ENCODE assay signal across 23 cellular contexts in the genomic region with DNA sequence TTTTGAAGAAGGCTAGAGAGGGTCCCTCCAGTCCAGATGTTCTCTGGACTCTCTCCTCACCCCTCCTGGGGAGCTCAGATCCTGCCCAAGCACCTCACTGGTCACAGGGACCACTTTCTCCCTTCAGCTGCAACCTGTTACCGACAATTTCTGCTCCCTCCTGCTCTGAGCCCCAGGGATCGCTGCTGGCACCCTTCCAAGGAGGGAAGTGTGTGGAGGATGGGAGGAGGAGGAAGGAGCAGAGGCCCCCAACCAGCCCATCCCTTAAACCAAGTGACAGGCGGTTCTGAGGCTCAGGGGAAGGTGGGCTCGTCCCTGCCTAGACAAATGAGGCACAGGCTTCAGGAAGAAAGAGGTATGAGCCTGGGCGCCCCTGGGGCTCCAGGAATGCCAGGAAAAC. TPM values are rescaled to one million over a fixed set of nuclear protein-coding genes. Genes with fewer than 3 reads are reported as not detected.
DNase-seq lines count a peak whose midpoint lies in the region; ATAC-seq, FAIRE-seq and TF ChIP-seq lines count a peak whose summit lies in the region.
"Had no signal": no experiment of that assay in that cellular context is flagged by ENCODE, and none has a peak within 500 bp of the region (broad histone marks: within the 10 kb centered on the region; RNA-seq: fewer than 3 reads in every experiment).

No MANE protein-coding gene starts in this region.

- dilution Hi-C loops in keratinocyte (cut with MboI; ENCODE audit: extremely low pct_ligation_motif_present, low sequenced_read_pairs) = no loop called here

- H3K27me3 ChIP-seq in PC-3 (ENCODE audit: low read length) (no peaks in the 10 kb centered on the region), keratinocyte (ENCODE audit: control insufficient read depth, extremely low read depth, insufficient read depth, low read length) (no peaks in the 10 kb centered on the region), upper lobe of left lung (no peaks in the 10 kb centered on the region)
- H3K27me3 ChIP-seq: brain microvascular endothelial cell, spleen, stomach had no signal

- WGBS in upper lobe of left lung, 2 donors = 47 to 60% methylated on average over 2 to 5 of the region's 5 CpGs

- CTCF ChIA-PET in PC-3 (lab: Charles Lee) = no interaction called here

- peaks cover 6% of the 10 kb centered on the region for H3K36me3 ChIP-seq in PC-3 (ENCODE audit: low read depth, low read length)
- peaks cover 4 to 30% of the 10 kb centered on the region in 2 experiments for H3K36me3 ChIP-seq in keratinocyte (ENCODE audit: control insufficient read depth in 2 of 2, extremely low read depth in 1 of 2, insufficient read depth in 2 of 2, low read length in 2 of 2)
- no peaks in the 10 kb centered on the region for H3K36me3 ChIP-seq in upper lobe of left lung
- H3K36me3 ChIP-seq: brain microvascular endothelial cell, left ventricle myocardium inferior, spleen, stomach had no signal

- peak; percentile 69 for DNase-seq in NCI-H82 (lab: John Stamatoyannopoulos, UW)
- no peak for DNase-seq in NCI-H82 treated with DMSO at 0.1 percent for 48 hours (lab: John Stamatoyannopoulos, UW; ENCODE audit: unreplicated experiment)
- DNase-seq in PC-3 = no peak
- DNase-seq in keratinocyte (ENCODE audit: low read depth, low spot score) = no peak
- no peak for DNase-seq in upper lobe of left lung
- no peak for DNase-seq in NK-92 (lab: John Stamatoyannopoulos, UW; ENCODE audit: unreplicated experiment)
- DNase-seq: activated CD4-positive, alpha-beta T cell treated with anti-CD3 and anti-CD28 coated beads, Interleukin-2, amount 10 ng/mL, durations not matched to agents 7 days and 5 days; brain microvascular endothelial cell; cortex of kidney; GDM1; KBM-7; left ventricle myocardium inferior; NCI-H187 treated with DMSO at 0.1 percent for 48 hours; NCI-H446; spleen; stimulated activated CD4-positive, alpha-beta T cell treated with anti-CD3 and anti-CD28 coated beads, Interleukin-4, amount 100 ng/mL, for 4 hours; stomach; T-cell had no signal

- H3K27ac ChIP-seq in PC-3 (ENCODE audit: low read length) = peak overlapping the region; percentile 90
- peak overlapping the region; percentile 90 for H3K27ac ChIP-seq in keratinocyte (ENCODE audit: control insufficient read depth, insufficient read depth, low read length)
- peak overlapping the region in 3 of 4 donors; percentile 23 to 41 (median 26) for H3K27ac ChIP-seq in upper lobe of left lung
- H3K27ac ChIP-seq: brain microvascular endothelial cell, left ventricle myocardium inferior, spleen had no signal

- peaks cover 90% of the 10 kb centered on the region for H3K4me1 ChIP-seq in PC-3 (ENCODE audit: insufficient read depth, low read length)
- H3K4me1 ChIP-seq in keratinocyte (ENCODE audit: control insufficient read depth, extremely low read depth, insufficient read depth, low read length) = peaks cover 97% of the 10 kb centered on the region
- H3K4me1 ChIP-seq in upper lobe of left lung = peaks cover 16 to 51% (median 33%) of the 10 kb centered on the region in 4 donors

- TF ChIP-seq CTCF in PC-3 (conservative IDR thresholded peaks at IDR 0.05; ENCODE audit: low read depth, low read length) (no peak), keratinocyte (optimal IDR thresholded peaks at IDR 0.05 in 1 of 3, IDR thresholded peaks at IDR 0.05 in 1 of 3, conservative IDR thresholded peaks at IDR 0.05 in 1 of 3; ENCODE audit: extremely low read depth in 1 of 3, insufficient read depth in 2 of 3, low read length in 3 of 3) (no peak), upper lobe of left lung (IDR thresholded peaks at IDR 0.05) (no peak)

- no peak overlapping the region for H3K4me3 ChIP-seq in PC-3 (ENCODE audit: low read length)
- H3K4me3 ChIP-seq in keratinocyte (ENCODE audit: control insufficient read depth in 2 of 3, extremely low read depth in 1 of 3, insufficient read depth in 2 of 3, low read depth in 1 of 3, low read length in 3 of 3) = no peak overlapping the region
- H3K4me3 ChIP-seq in upper lobe of left lung = no peak overlapping the region
- H3K4me3 ChIP-seq: GM23338, left ventricle myocardium inferior, spleen, stomach had no signal

- no peak for TF ChIP-seq EP300 in upper lobe of left lung (IDR thresholded peaks at IDR 0.05)

- POLR2A ChIA-PET in PC-3 (lab: Charles Lee; ENCODE audit: unreplicated experiment) = no interaction called here

- H3K4me2 ChIP-seq in PC-3 (ENCODE audit: low read length) (peak overlapping the region; percentile 45), keratinocyte (ENCODE audit: control insufficient read depth, extremely low read depth, insufficient read depth, low read depth, low read length) (peak overlapping the region; percentile 55)
- H3K4me2 ChIP-seq: GM23338 had no signal

- H4K20me1 ChIP-seq in PC-3 (ENCODE audit: low read length) = peaks cover 31% of the 10 kb centered on the region; the same call in 1 of the 2 replicates
- no peaks in the 10 kb centered on the region for H4K20me1 ChIP-seq in keratinocyte (ENCODE audit: control insufficient read depth, extremely low read depth, insufficient read depth, low read length)

- H3K9me3 ChIP-seq in PC-3 (ENCODE audit: low read length) (no peaks in the 10 kb centered on the region), keratinocyte (ENCODE audit: control insufficient read depth, low read depth, low read length) (no peaks in the 10 kb centered on the region), upper lobe of left lung (no peaks in the 10 kb centered on the region)
- H3K9me3 ChIP-seq: left ventricle myocardium inferior, spleen, stomach had no signal

- H2AFZ ChIP-seq in PC-3 (ENCODE audit: low read length) = no peak overlapping the region
- H2AFZ ChIP-seq in keratinocyte (ENCODE audit: control insufficient read depth, low read length) = no peak overlapping the region
- H2AFZ ChIP-seq: GM23338 had no signal

- H3K79me2 ChIP-seq in PC-3 (ENCODE audit: low read length) (peaks cover 87% of the 10 kb centered on the region), keratinocyte (ENCODE audit: control insufficient read depth, insufficient read depth, low read length) (peaks cover 78% of the 10 kb centered on the region)

- peaks cover 34% of the 10 kb centered on the region for H3F3A ChIP-seq in PC-3 (ENCODE audit: low read length, unreplicated experiment)

- no TSS peak for BruUV-seq in PC-3 (replicated peaks; lab: Mats Ljungman, UMichigan)

- peaks cover 6% of the 10 kb centered on the region for H3K9me1 ChIP-seq in keratinocyte (ENCODE audit: control insufficient read depth, extremely low read depth, insufficient read depth, low read length)

- H3K9ac ChIP-seq in PC-3 (ENCODE audit: low read length) = peak overlapping the region; percentile 26; the same call in 1 of the 2 replicates
- peak overlapping the region; percentile 67 for H3K9ac ChIP-seq in keratinocyte (ENCODE audit: control insufficient read depth, extremely low read depth, insufficient read depth, low read length)

- ATAC-seq in PC-3 (no peak), upper lobe of left lung (ENCODE audit: low FRiP score in 2 of 2) (no peak), GM19467 (IDR thresholded peaks at IDR 0.05; ENCODE audit: unreplicated experiment) (no peak), HG03025 (IDR thresholded peaks at IDR 0.05; ENCODE audit: low FRiP score, unreplicated experiment) (no peak)
- ATAC-seq: GM23338, Right ventricle myocardium inferior, T-cell had no signal

- FAIRE-seq in keratinocyte (lab: Jason Lieb, UNC) = no peak
- FAIRE-seq: endometrium had no signal

- TF ChIP-seq POLR2A in upper lobe of left lung (IDR thresholded peaks at IDR 0.05) = no peak

- intact Hi-C loops in PC-3 (cut with micrococcal nuclease) = loop anchor here (5.0 kb wide), 4 partner anchors 74 to 431 kb away; a partner anchor contains a TSS

- no peaks in the 10 kb centered on the region for H3K9me2 ChIP-seq in PC-3 (replicated peaks; ENCODE audit: low read length)

RNA-seq across cellular contexts. Expression of a gene that starts 13.9 kb away (rescaled TPM):
- total RNA-seq in PC-3 (2014; rRNA removed) = 21.9 and 29.3 TPM in 2 replicates
- 29.0 to 84.0 TPM (median 50.7 TPM) in 3 replicates for polyA plus RNA-seq in keratinocyte
- 14.2 TPM for polyA plus RNA-seq in keratinocyte (2011; ENCODE audit: low read depth)
- polyA plus RNA-seq in keratinocyte (2011; cell fraction: cytosol; rRNA removed) = 40.6 and 82.2 TPM in 2 replicates
- polyA plus RNA-seq in keratinocyte (2011; cell fraction: nucleus; rRNA removed) = 70.2 and 80.4 TPM in 2 replicates
- 20.6 and 151 TPM in 2 replicates for polyA plus RNA-seq in keratinocyte (2012; ENCODE audit: low replicate concordance)
- polyA minus RNA-seq in keratinocyte = 41.7 to 94.9 TPM (median 50.4 TPM) in 3 replicates
- 149 TPM for polyA minus RNA-seq in keratinocyte (2011; cell fraction: cytosol; rRNA and poly(A)+ RNA removed)
- polyA minus RNA-seq in keratinocyte (2011; cell fraction: nucleus; rRNA and poly(A)+ RNA removed) = 70.1 and 74.7 TPM in 2 replicates
- 10 to 100 TPM in 5 of 6 donors, 1 to 10 TPM in 1; 2.1 to 60.9 (median 17.6) TPM for total RNA-seq in upper lobe of left lung

Comparison
In these comparisons a context has a peak if more than half of its experiments do, and no peak if none do; other contexts are left out.
1. H3K27ac ChIP-seq: peak in every context shown above with its lines; median percentile 90 in PC-3; 90 in keratinocyte; 26 in upper lobe of left lung.